Comparison of ENCODE assay signal across 26 cellular contexts in the genomic region with DNA sequence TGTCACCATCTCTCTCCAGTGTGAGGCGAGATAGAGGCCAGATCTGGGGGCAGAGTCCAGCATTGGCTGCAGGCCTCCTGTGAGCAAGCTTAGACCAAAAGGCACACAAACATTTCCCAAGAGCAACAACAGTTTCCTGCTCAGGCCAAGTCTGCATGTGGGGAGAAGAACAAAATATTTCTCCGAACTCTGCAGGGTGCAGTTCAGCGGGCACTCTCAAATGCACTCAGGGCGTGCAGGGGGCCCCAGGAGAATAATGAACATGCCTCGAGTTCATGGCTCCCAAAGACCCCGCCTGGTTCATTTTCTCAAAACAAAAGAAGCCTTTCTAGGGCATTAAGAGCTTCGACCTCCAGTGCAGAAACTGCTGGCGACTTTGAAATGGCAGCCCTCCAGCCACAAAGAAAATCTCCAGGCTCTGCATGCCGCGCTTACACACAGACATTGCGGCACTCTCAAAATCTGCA. TPM values are rescaled to one million over a fixed set of nuclear protein-coding genes. Genes with fewer than 3 reads are reported as not detected.
DNase-seq lines count a peak whose midpoint lies in the region; ATAC-seq, FAIRE-seq and TF ChIP-seq lines count a peak whose summit lies in the region.
"Had no signal": no experiment of that assay in that cellular context is flagged by ENCODE, and none has a peak within 500 bp of the region (broad histone marks: within the 10 kb centered on the region; RNA-seq: fewer than 3 reads in every experiment).

No MANE protein-coding gene starts in this region.

- TF ChIP-seq CTCF in cardiac fibroblast (IDR thresholded peaks at IDR 0.05; ENCODE audit: low read depth, low read length) (no peak), HepG2 (CRISPR knock-in tag; IDR thresholded peaks at IDR 0.05) (peak; percentile 37), GM13976 (IDR thresholded peaks at IDR 0.05; ENCODE audit: borderline replicate concordance, control extremely low read depth, extremely low read depth, insufficient read depth, missing control alignments) (no peak)

- H3K27ac ChIP-seq in HepG2 (ENCODE audit: extremely low read length, insufficient read depth, low read length): peak overlapping the region; percentile 37
- H3K27ac ChIP-seq: gastrocnemius medialis had no signal

- no peak for FAIRE-seq in HepG2 (lab: Jason Lieb, UNC)

- CTCF ChIA-PET in HepG2 (lab: Yijun Ruan, JAX; ENCODE audit: low intra/inter-chr PET ratio, low total read pairs): no interaction called here

- H3K36me3 ChIP-seq in HepG2 (replicated peaks in 1 of 2; ENCODE audit: control insufficient read depth in 1 of 2, insufficient read depth in 2 of 2, low read length in 2 of 2): no peaks in the 10 kb centered on the region
- H3K36me3 ChIP-seq: gastrocnemius medialis had no signal

- intact Hi-C loops in HepG2 (cut with micrococcal nuclease; ENCODE audit: unreplicated experiment): loop anchor here (1.0 kb wide), 1 partner anchor 24 kb away; no protein-coding TSS in a partner anchor

- 2% methylated on average over 6 of the region's 11 CpGs for WGBS in HepG2 (ENCODE audit: low lambda C conversion rate)

- H3K79me2 ChIP-seq in HepG2 (ENCODE audit: insufficient read depth, low read length): no peaks in the 10 kb centered on the region

- peaks cover 0 to 22% of the 10 kb centered on the region in 2 experiments; a peak in 2 of 5 replicates for H3K27me3 ChIP-seq in HepG2 (ENCODE audit: control insufficient read depth in 1 of 2, insufficient read depth in 2 of 2, low read length in 2 of 2)
- H3K27me3 ChIP-seq: gastrocnemius medialis had no signal

- BruUV-seq in HepG2 (replicated peaks; lab: Mats Ljungman, UMichigan): no TSS peak

- peak; percentile 45 for DNase-seq in HuH-7 (ENCODE audit: low spot score)
- DNase-seq in cardiac fibroblast (ENCODE audit: low read depth in 2 of 2): peak; percentile 7 to 41
- DNase-seq in HepG2 (ENCODE audit: low spot score): peak; percentile 54
- peak; percentile 57 for DNase-seq in smooth muscle cell of the brain vasculature (ENCODE audit: low read depth, low spot score)
- no peak for DNase-seq in NCI-H1105 treated with DMSO at 0.1 percent for 48 hours (lab: John Stamatoyannopoulos, UW)
- DNase-seq in HPDE6-E6E7 (ENCODE audit: extremely low spot score): no peak
- DNase-seq in GM13976 (ENCODE audit: low spot score): no peak
- DNase-seq: activated CD4-positive, alpha-beta memory T cell treated with anti-CD3 and anti-CD28 coated beads for 36 hours; activated naive CD4-positive, alpha-beta T cell; CD4-positive, CD25-positive, alpha-beta regulatory T cell; effector memory CD4-positive, alpha-beta T cell; gastrocnemius medialis; islet precursor cell; Karpas-422; mammary epithelial cell; NCI-H187 treated with DMSO at 0.1 percent for 48 hours; NCI-H345; nucleus accumbens; OCI-M1; SHP77; stimulated activated CD8-positive, alpha-beta memory T cell treated with anti-CD3 and anti-CD28 coated beads, Interleukin-4, amount 100 ng/mL, for 48 hours had no signal

- peak overlapping the region; percentile 62 for H3K4me2 ChIP-seq in HepG2 (ENCODE audit: low read depth, low read length)

- no peaks in the 10 kb centered on the region for H3K9me3 ChIP-seq in HepG2 (ENCODE audit: low read length)
- H3K9me3 ChIP-seq: gastrocnemius medialis had no signal

- H2AFZ ChIP-seq in HepG2 (ENCODE audit: low read length): no peak overlapping the region

- ATAC-seq in HepG2: peak; percentile 92
- ATAC-seq: gastrocnemius medialis had no signal

- no peak for TF ChIP-seq RAD21 in HepG2 (CRISPR knock-in tag; IDR thresholded peaks at IDR 0.05)

- H4K20me1 ChIP-seq in HepG2 (ENCODE audit: insufficient read depth, low read length): no peaks in the 10 kb centered on the region

- TF ChIP-seq POLR2A in HepG2 (IDR thresholded peaks at IDR 0.05; ENCODE audit: insufficient read depth in 1 of 2, low read depth in 2 of 2, low read length in 2 of 2): no peak

- in situ Hi-C loops in HepG2 (cut with HindIII; ENCODE audit: extremely low pct_ligation_motif_present, low pct_unique_long_range_greater_than_20kb): no loop called here
- in situ Hi-C loops in GM13976 (cut with MboI; ENCODE audit: low sequenced_read_pairs, unreplicated experiment): no loop called here

- no peak overlapping the region for H3K4me3 ChIP-seq in cardiac fibroblast (replicated peaks in 1 of 2; ENCODE audit: low read depth in 2 of 2, low read length in 2 of 2)
- peak overlapping the region; percentile 27 to 42 (median 37); a peak in 5 of 6 replicates for H3K4me3 ChIP-seq in HepG2 (replicated peaks in 1 of 3; ENCODE audit: insufficient read depth in 1 of 3, low read depth in 2 of 3, low read length in 3 of 3)
- H3K4me3 ChIP-seq: gastrocnemius medialis had no signal

- TF ChIP-seq EP300 in HepG2 (IDR thresholded peaks at IDR 0.05; ENCODE audit: low read depth in 2 of 2, low read length in 2 of 2) (0 out of 4 replicates have a peak, but pooled peaks of 1 of the 2 experiments have one; percentile 28), HepG2 (CRISPR knock-in tag; IDR thresholded peaks at IDR 0.05; ENCODE audit: borderline replicate concordance) (no peak)

- peaks cover 36% of the 10 kb centered on the region for H3K4me1 ChIP-seq in HepG2 (ENCODE audit: insufficient read depth, low read length)

- POLR2A ChIA-PET in HepG2 (lab: Yijun Ruan, JAX): no interaction called here

- no peak overlapping the region for H3K9ac ChIP-seq in HepG2 (ENCODE audit: insufficient read depth, low read depth, low read length)

TF ChIP-seq in HepG2, 621 proteins besides CTCF, POLR2A, EP300 and RAD21 (continues in another document):
- TF ChIP-seq ZNF766 (CRISPR knock-in tag; IDR thresholded peaks at IDR 0.05; ENCODE audit: borderline replicate concordance): 0 out of 2 replicates have a peak, but pooled peaks have one; percentile 37
- no peak for TF ChIP-seq ZKSCAN1 (IDR thresholded peaks at IDR 0.05; ENCODE audit: low read length)
- TF ChIP-seq NFYC (CRISPR knock-in tag; IDR thresholded peaks at IDR 0.05): no peak
- TF ChIP-seq, protein P1, sequence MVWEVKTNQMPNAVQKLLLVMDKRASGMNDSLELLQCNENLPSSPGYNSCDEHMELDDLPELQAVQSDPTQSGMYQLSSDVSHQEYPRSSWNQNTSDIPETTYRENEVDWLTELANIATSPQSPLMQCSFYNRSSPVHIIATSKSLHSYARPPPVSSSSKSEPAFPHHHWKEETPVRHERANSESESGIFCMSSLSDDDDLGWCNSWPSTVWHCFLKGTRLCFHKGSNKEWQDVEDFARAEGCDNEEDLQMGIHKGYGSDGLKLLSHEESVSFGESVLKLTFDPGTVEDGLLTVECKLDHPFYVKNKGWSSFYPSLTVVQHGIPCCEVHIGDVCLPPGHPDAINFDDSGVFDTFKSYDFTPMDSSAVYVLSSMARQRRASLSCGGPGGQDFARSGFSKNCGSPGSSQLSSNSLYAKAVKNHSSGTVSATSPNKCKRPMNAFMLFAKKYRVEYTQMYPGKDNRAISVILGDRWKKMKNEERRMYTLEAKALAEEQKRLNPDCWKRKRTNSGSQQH (CRISPR knock-in tag; IDR thresholded peaks at IDR 0.05; ENCODE audit: low read depth): no peak
- no peak for TF ChIP-seq ZNF251 (CRISPR knock-in tag; IDR thresholded peaks at IDR 0.05)
- no peak for TF ChIP-seq HNRNPK (IDR thresholded peaks at IDR 0.05; ENCODE audit: low read depth, low read length, poor library complexity, severe bottlenecking)
- TF ChIP-seq ZNF12 (CRISPR knock-in tag; IDR thresholded peaks at IDR 0.05): 0 out of 2 replicates have a peak, but pooled peaks have one; percentile 27
- no peak for TF ChIP-seq ZNF460 (CRISPR knock-in tag; IDR thresholded peaks at IDR 0.05; ENCODE audit: borderline replicate concordance)
- no peak for TF ChIP-seq ZNF773 (CRISPR knock-in tag; IDR thresholded peaks at IDR 0.05; ENCODE audit: borderline replicate concordance)
- TF ChIP-seq ETV6 (CRISPR knock-in tag; conservative IDR thresholded peaks at IDR 0.05): no peak
- TF ChIP-seq MBNL3 (CRISPR knock-in tag; conservative IDR thresholded peaks at IDR 0.05): no peak
- no peak for TF ChIP-seq U2AF1 (optimal IDR thresholded peaks at IDR 0.05; ENCODE audit: low read depth, low read length)
- no peak for TF ChIP-seq ZNF329 (CRISPR knock-in tag; IDR thresholded peaks at IDR 0.05; ENCODE audit: low read depth)
- TF ChIP-seq, protein P2, sequence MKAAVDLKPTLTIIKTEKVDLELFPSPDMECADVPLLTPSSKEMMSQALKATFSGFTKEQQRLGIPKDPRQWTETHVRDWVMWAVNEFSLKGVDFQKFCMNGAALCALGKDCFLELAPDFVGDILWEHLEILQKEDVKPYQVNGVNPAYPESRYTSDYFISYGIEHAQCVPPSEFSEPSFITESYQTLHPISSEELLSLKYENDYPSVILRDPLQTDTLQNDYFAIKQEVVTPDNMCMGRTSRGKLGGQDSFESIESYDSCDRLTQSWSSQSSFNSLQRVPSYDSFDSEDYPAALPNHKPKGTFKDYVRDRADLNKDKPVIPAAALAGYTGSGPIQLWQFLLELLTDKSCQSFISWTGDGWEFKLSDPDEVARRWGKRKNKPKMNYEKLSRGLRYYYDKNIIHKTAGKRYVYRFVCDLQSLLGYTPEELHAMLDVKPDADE (CRISPR knock-in tag; IDR thresholded peaks at IDR 0.05): no peak
- no peak for TF ChIP-seq ZNF629 (CRISPR knock-in tag; conservative IDR thresholded peaks at IDR 0.05)

RNA-seq across cellular contexts. Expression of gene HELT, which starts 57.8 kb away (rescaled TPM):
- total RNA-seq in HepG2 (2016; rRNA removed; fragmentation: Illumina TruSeq; extraction: Trizol): not detected in 2 replicates
- total RNA-seq in HepG2 (2016; cell fraction: cytosol; rRNA removed; fragmentation: Illumina TruSeq; extraction: Trizol; ENCODE audit: low read depth): not detected in 2 replicates
- total RNA-seq in HepG2 (2016; cell fraction: insoluble cytoplasmic fraction; rRNA removed; fragmentation: Illumina TruSeq; extraction: Trizol): not detected in 2 replicates
- total RNA-seq in HepG2 (2016; cell fraction: membrane; rRNA removed; fragmentation: Illumina TruSeq; extraction: Trizol): not detected in 2 replicates
- not detected in 2 replicates for total RNA-seq in HepG2 (2016; cell fraction: nucleus; rRNA removed; fragmentation: Illumina TruSeq; extraction: Trizol)
- not detected in 2 replicates for polyA plus RNA-seq in HepG2 (2011; rRNA removed)
- polyA plus RNA-seq in HepG2 (2011; cell fraction: cytosol; rRNA removed): not detected in 2 replicates
- not detected in 2 replicates for polyA plus RNA-seq in HepG2 (2011; cell fraction: nucleus; rRNA removed)
- polyA plus RNA-seq in HepG2 (2012): not detected in 2 replicates
- polyA plus RNA-seq in HepG2 (2016; cell fraction: cytosol; fragmentation: Illumina TruSeq; extraction: Trizol; ENCODE audit: low read depth): not detected in 2 replicates
- polyA plus RNA-seq in HepG2 (2016; cell fraction: insoluble cytoplasmic fraction; fragmentation: Illumina TruSeq; extraction: Trizol; ENCODE audit: low read depth): not detected in 2 replicates
- polyA plus RNA-seq in HepG2 (2016; cell fraction: membrane; fragmentation: Illumina TruSeq; extraction: Trizol; ENCODE audit: low read depth): not detected in 2 replicates
- not detected in 2 replicates for polyA plus RNA-seq in HepG2 (2016; cell fraction: nucleus; fragmentation: Illumina TruSeq; extraction: Trizol; ENCODE audit: insufficient read depth, low read depth)
- polyA minus RNA-seq in HepG2 (2011; rRNA and poly(A)+ RNA removed; ENCODE audit: low replicate concordance): not detected in 2 replicates
- polyA minus RNA-seq in HepG2 (2011; cell fraction: cytosol; rRNA and poly(A)+ RNA removed): not detected in 2 replicates
- not detected in 2 replicates for polyA minus RNA-seq in HepG2 (2011; cell fraction: nucleus; rRNA and poly(A)+ RNA removed)
- total RNA-seq: activated CD4-positive, alpha-beta memory T cell treated with anti-CD3 and anti-CD28 coated beads for 36 hours; CD4-positive, CD25-positive, alpha-beta regulatory T cell; chondrocyte; esophagus mucosa; gastrocnemius medialis; HT1080; mammary epithelial cell; renal cortical epithelial cell; urinary bladder had no signal
- polyA plus RNA-seq: CD4-positive, CD25-positive, alpha-beta regulatory T cell; mammary epithelial cell; urinary bladder had no signal

Comparison
In these comparisons a context has a peak if more than half of its experiments do, and no peak if none do; other contexts are left out.
1. DNase-seq: peak in HuH-7 (single experiment), cardiac fibroblast (2 of 2), HepG2 (single experiment) and smooth muscle cell of the brain vasculature (single experiment); none in NCI-H1105 treated with DMSO at 0.1 percent for 48 hours (single experiment), HPDE6-E6E7 (single experiment) and GM13976 (single experiment).
2. H3K4me3 ChIP-seq: peak in HepG2 (3 of 3); none in cardiac fibroblast (0 of 2).